1 cellular context compared by ENCODE assay signal in the genomic region with DNA sequence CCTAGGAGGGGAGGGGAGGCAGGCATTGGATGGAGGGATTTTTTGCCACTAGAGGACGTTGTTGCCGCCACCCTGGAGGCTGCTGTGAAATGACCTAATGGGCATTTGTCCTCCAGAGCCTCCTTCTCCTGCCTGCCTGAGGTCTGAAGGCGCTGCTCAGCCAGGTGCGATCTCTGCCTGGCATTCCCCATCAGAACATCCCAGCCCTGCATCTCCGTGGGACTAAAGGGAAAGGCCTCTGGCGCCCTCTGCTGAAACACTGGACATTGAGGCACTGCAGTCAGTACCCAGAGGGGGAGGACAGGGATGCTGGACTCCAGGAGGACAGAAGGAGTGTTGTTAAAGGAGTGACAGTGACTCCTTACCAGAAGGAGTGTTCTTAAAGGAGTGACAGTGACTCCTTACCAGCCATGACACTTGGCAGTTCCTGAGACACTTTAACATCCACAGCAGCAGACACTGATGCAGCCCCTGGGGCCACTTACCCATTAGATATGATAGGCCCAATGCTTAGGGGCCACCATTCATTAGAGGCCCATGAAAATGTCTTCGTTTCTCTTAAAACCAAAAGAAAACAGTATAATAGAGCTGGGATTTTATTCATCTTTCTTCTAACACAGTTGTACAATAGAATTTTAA.
TF ChIP-seq lines count a peak whose summit lies in the region.

No MANE protein-coding gene starts in this region.

TF ChIP-seq in HepG2, 621 proteins besides CTCF, POLR2A, EP300 and RAD21 (continued from another document and continues in another):
- TF ChIP-seq CSRNP1 (CRISPR knock-in tag; IDR thresholded peaks at IDR 0.05), result no peak
- TF ChIP-seq ZMYM3 (CRISPR knock-in tag; IDR thresholded peaks at IDR 0.05), result no peak
- TF ChIP-seq KDM3A (CRISPR knock-in tag; IDR thresholded peaks at IDR 0.05; ENCODE audit: low read depth), result 0 out of 2 replicates have a peak, but pooled peaks have one; percentile 35
- no peak for TF ChIP-seq TFDP2 (CRISPR knock-in tag; IDR thresholded peaks at IDR 0.05)
- no peak for TF ChIP-seq SCMH1 (CRISPR knock-in tag; IDR thresholded peaks at IDR 0.05; ENCODE audit: borderline replicate concordance)
- TF ChIP-seq NR0B2 (CRISPR knock-in tag; IDR thresholded peaks at IDR 0.05), result no peak
- TF ChIP-seq JUND (CRISPR knock-in tag; IDR thresholded peaks at IDR 0.05), result no peak
- TF ChIP-seq KDM2A (CRISPR knock-in tag; IDR thresholded peaks at IDR 0.05; ENCODE audit: borderline replicate concordance, low read depth), result peak; percentile 25; the same call in 1 of the 2 replicates
- peak; percentile 63; the same call in 1 of the 2 replicates for TF ChIP-seq ZNF225 (CRISPR knock-in tag; IDR thresholded peaks at IDR 0.05)
- no peak for TF ChIP-seq ZNF143 (CRISPR knock-in tag; IDR thresholded peaks at IDR 0.05)
- no peak for TF ChIP-seq MEIS2 (CRISPR knock-in tag; IDR thresholded peaks at IDR 0.05)
- no peak for TF ChIP-seq ZBTB7B (CRISPR knock-in tag; IDR thresholded peaks at IDR 0.05)
- TF ChIP-seq ELF1 (CRISPR knock-in tag; IDR thresholded peaks at IDR 0.05), result no peak
- TF ChIP-seq ZSCAN12 (CRISPR knock-in tag; IDR thresholded peaks at IDR 0.05), result no peak
- TF ChIP-seq FOSL1 (CRISPR knock-in tag; IDR thresholded peaks at IDR 0.05; ENCODE audit: borderline replicate concordance), result no peak
- no peak for TF ChIP-seq TCF7L2 (IDR thresholded peaks at IDR 0.05; ENCODE audit: low read depth, low read length)
- TF ChIP-seq NFKBIZ (CRISPR knock-in tag; IDR thresholded peaks at IDR 0.05), result no peak
- no peak for TF ChIP-seq RBFOX2 (IDR thresholded peaks at IDR 0.05; ENCODE audit: low read depth, low read length)
- no peak for TF ChIP-seq HCFC1 (IDR thresholded peaks at IDR 0.05; ENCODE audit: low read depth, low read length)
- no peak for TF ChIP-seq ZNF569 (CRISPR knock-in tag; IDR thresholded peaks at IDR 0.05; ENCODE audit: borderline replicate concordance)
- no peak for TF ChIP-seq SP2 (CRISPR knock-in tag; IDR thresholded peaks at IDR 0.05)
- TF ChIP-seq ZNF451 (CRISPR knock-in tag; IDR thresholded peaks at IDR 0.05), result no peak
- no peak for TF ChIP-seq ZNF12 (CRISPR knock-in tag; IDR thresholded peaks at IDR 0.05)
- TF ChIP-seq SP4 (CRISPR knock-in tag; IDR thresholded peaks at IDR 0.05), result no peak
- TF ChIP-seq SMARCC2 (IDR thresholded peaks at IDR 0.05), result no peak
- no peak for TF ChIP-seq ZNF572 (CRISPR knock-in tag; IDR thresholded peaks at IDR 0.05)
- TF ChIP-seq HMGXB3 (CRISPR knock-in tag; IDR thresholded peaks at IDR 0.05; ENCODE audit: borderline replicate concordance), result no peak
- no peak for TF ChIP-seq ZNF552 (CRISPR knock-in tag; IDR thresholded peaks at IDR 0.05; ENCODE audit: borderline replicate concordance)
- TF ChIP-seq NR3C1 (CRISPR knock-in tag; IDR thresholded peaks at IDR 0.05), result no peak
- TF ChIP-seq SIN3B (IDR thresholded peaks at IDR 0.05; ENCODE audit: low read length), result no peak
- TF ChIP-seq FOXP1 (IDR thresholded peaks at IDR 0.05), result no peak
- TF ChIP-seq FOXP1 (CRISPR knock-in tag; IDR thresholded peaks at IDR 0.05), result no peak
- TF ChIP-seq RBAK (CRISPR knock-in tag; IDR thresholded peaks at IDR 0.05), result no peak
- TF ChIP-seq ZNF3 (CRISPR knock-in tag; IDR thresholded peaks at IDR 0.05), result no peak
- TF ChIP-seq ZBTB1 (CRISPR knock-in tag; IDR thresholded peaks at IDR 0.05; ENCODE audit: borderline replicate concordance), result no peak
- TF ChIP-seq PCBP2 (optimal IDR thresholded peaks at IDR 0.05; ENCODE audit: low read depth, low read length, poor library complexity, severe bottlenecking), result no peak
- TF ChIP-seq ZSCAN25 (CRISPR knock-in tag; IDR thresholded peaks at IDR 0.05), result peak; percentile 61; the same call in 1 of the 2 replicates
- TF ChIP-seq, protein P1, sequence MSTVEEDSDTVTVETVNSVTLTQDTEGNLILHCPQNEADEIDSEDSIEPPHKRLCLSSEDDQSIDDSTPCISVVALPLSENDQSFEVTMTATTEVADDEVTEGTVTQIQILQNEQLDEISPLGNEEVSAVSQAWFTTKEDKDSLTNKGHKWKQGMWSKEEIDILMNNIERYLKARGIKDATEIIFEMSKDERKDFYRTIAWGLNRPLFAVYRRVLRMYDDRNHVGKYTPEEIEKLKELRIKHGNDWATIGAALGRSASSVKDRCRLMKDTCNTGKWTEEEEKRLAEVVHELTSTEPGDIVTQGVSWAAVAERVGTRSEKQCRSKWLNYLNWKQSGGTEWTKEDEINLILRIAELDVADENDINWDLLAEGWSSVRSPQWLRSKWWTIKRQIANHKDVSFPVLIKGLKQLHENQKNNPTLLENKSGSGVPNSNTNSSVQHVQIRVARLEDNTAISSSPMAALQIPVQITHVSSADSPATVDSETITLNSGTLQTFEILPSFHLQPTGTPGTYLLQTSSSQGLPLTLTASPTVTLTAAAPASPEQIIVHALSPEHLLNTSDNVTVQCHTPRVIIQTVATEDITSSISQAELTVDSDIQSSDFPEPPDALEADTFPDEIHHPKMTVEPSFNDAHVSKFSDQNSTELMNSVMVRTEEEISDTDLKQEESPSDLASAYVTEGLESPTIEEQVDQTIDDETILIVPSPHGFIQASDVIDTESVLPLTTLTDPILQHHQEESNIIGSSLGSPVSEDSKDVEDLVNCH (CRISPR knock-in tag; IDR thresholded peaks at IDR 0.05), result no peak
- TF ChIP-seq TOPORS (CRISPR knock-in tag; IDR thresholded peaks at IDR 0.05), result no peak
- TF ChIP-seq, protein P2, sequence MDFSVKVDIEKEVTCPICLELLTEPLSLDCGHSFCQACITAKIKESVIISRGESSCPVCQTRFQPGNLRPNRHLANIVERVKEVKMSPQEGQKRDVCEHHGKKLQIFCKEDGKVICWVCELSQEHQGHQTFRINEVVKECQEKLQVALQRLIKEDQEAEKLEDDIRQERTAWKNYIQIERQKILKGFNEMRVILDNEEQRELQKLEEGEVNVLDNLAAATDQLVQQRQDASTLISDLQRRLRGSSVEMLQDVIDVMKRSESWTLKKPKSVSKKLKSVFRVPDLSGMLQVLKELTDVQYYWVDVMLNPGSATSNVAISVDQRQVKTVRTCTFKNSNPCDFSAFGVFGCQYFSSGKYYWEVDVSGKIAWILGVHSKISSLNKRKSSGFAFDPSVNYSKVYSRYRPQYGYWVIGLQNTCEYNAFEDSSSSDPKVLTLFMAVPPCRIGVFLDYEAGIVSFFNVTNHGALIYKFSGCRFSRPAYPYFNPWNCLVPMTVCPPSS (IDR thresholded peaks at IDR 0.05), result no peak
- no peak for TF ChIP-seq PRDM4 (CRISPR knock-in tag; IDR thresholded peaks at IDR 0.05; ENCODE audit: borderline replicate concordance)
- no peak for TF ChIP-seq PCBP1 (IDR thresholded peaks at IDR 0.05; ENCODE audit: borderline replicate concordance, low read depth, low read length)
- TF ChIP-seq, protein P3, sequence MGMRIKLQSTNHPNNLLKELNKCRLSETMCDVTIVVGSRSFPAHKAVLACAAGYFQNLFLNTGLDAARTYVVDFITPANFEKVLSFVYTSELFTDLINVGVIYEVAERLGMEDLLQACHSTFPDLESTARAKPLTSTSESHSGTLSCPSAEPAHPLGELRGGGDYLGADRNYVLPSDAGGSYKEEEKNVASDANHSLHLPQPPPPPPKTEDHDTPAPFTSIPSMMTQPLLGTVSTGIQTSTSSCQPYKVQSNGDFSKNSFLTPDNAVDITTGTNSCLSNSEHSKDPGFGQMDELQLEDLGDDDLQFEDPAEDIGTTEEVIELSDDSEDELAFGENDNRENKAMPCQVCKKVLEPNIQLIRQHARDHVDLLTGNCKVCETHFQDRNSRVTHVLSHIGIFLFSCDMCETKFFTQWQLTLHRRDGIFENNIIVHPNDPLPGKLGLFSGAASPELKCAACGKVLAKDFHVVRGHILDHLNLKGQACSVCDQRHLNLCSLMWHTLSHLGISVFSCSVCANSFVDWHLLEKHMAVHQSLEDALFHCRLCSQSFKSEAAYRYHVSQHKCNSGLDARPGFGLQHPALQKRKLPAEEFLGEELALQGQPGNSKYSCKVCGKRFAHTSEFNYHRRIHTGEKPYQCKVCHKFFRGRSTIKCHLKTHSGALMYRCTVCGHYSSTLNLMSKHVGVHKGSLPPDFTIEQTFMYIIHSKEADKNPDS (CRISPR knock-in tag; IDR thresholded peaks at IDR 0.05), result no peak
- TF ChIP-seq ELF3 (CRISPR knock-in tag; IDR thresholded peaks at IDR 0.05), result 0 out of 2 replicates have a peak, but pooled peaks have one; percentile 12
- TF ChIP-seq AGO2 (optimal IDR thresholded peaks at IDR 0.05; ENCODE audit: low read depth, low read length), result no peak
- no peak for TF ChIP-seq E2F2 (CRISPR knock-in tag; IDR thresholded peaks at IDR 0.05; ENCODE audit: borderline replicate concordance)
